ENCODE assay signal across 20 cellular contexts in genomic region chr16:88467433-88468051, GRCh38.
"Had no signal": no experiment of that assay in that cellular context is flagged by ENCODE, and none has a peak within 500 bp of the region (broad histone marks: within the 10 kb centered on the region; RNA-seq: fewer than 3 reads in every experiment).

No MANE protein-coding gene starts in this region.

- H3K4me3 Mint-ChIP-seq: activated CD8-positive, alpha-beta memory T cell treated with anti-CD3 and anti-CD28 coated beads, Interleukin-2, amount 10 ng/mL, durations not matched to agents 7 days and 5 days; activated naive CD8-positive, alpha-beta T cell treated with anti-CD3 and anti-CD28 coated beads for 36 hours; activated T-cell treated with anti-CD3 and anti-CD28 coated beads, Interleukin-2, amount 50 U/mL, for 4 hours; memory B cell; stimulated activated effector memory CD8-positive, alpha-beta T cell treated with anti-CD3 and anti-CD28 coated beads, Interleukin-12 subunit alpha, Interleukin-12 subunit beta, amount 100 ng/mL, for 72 hours; T-helper 17 cell had no signal

- H3K9me3 Mint-ChIP-seq: activated naive CD8-positive, alpha-beta T cell treated with anti-CD3 and anti-CD28 coated beads for 36 hours; activated T-cell treated with anti-CD3 and anti-CD28 coated beads, Interleukin-2, amount 50 U/mL, for 4 hours; memory B cell; stimulated activated effector memory CD8-positive, alpha-beta T cell treated with anti-CD3 and anti-CD28 coated beads, Interleukin-12 subunit alpha, Interleukin-12 subunit beta, amount 100 ng/mL, for 72 hours had no signal

- FAIRE-seq: colon, keratinocyte, TTC549 had no signal

- H3K27me3 Mint-ChIP-seq: activated CD8-positive, alpha-beta memory T cell treated with anti-CD3 and anti-CD28 coated beads, Interleukin-2, amount 10 ng/mL, durations not matched to agents 7 days and 5 days; activated naive CD8-positive, alpha-beta T cell treated with anti-CD3 and anti-CD28 coated beads for 36 hours; memory B cell; T-helper 17 cell had no signal

- ATAC-seq: activated CD8-positive, alpha-beta memory T cell treated with anti-CD3 and anti-CD28 coated beads, Interleukin-2, amount 10 ng/mL, durations not matched to agents 7 days and 5 days; activated T-cell treated with anti-CD3 and anti-CD28 coated beads, Interleukin-2, amount 50 U/mL, for 4 hours; foreskin keratinocyte; heart right ventricle; left lung; stimulated activated effector memory CD8-positive, alpha-beta T cell treated with anti-CD3 and anti-CD28 coated beads, Interleukin-12 subunit alpha, Interleukin-12 subunit beta, amount 100 ng/mL, for 72 hours; T-helper 17 cell had no signal

- H3K4me3 ChIP-seq: heart right ventricle, left lung, right atrium auricular region, smooth muscle cell, transverse colon had no signal

- H3K27ac ChIP-seq: foreskin keratinocyte, left lung, neutrophil, right atrium auricular region, transverse colon had no signal

- H3K9me3 ChIP-seq: heart right ventricle, left lung, neutrophil, right atrium auricular region, transverse colon had no signal

- H3K4me2 ChIP-seq: smooth muscle cell had no signal

- H3K27me3 ChIP-seq: foreskin keratinocyte, heart right ventricle, left lung, right atrium auricular region, transverse colon had no signal

- H3K36me3 ChIP-seq: heart right ventricle, left lung, neutrophil, right atrium auricular region, transverse colon had no signal

- H3K27ac Mint-ChIP-seq: activated CD8-positive, alpha-beta memory T cell treated with anti-CD3 and anti-CD28 coated beads, Interleukin-2, amount 10 ng/mL, durations not matched to agents 7 days and 5 days; activated naive CD8-positive, alpha-beta T cell treated with anti-CD3 and anti-CD28 coated beads for 36 hours; memory B cell; stimulated activated effector memory CD8-positive, alpha-beta T cell treated with anti-CD3 and anti-CD28 coated beads, Interleukin-12 subunit alpha, Interleukin-12 subunit beta, amount 100 ng/mL, for 72 hours had no signal

- DNase-seq: activated CD4-positive, alpha-beta T cell treated with anti-CD3 and anti-CD28 coated beads for 1 hour; activated CD4-positive, alpha-beta T cell treated with anti-CD3 and anti-CD28 coated beads, Interleukin-2, amount 50 U/mL, for 48 hours; activated CD8-positive, alpha-beta memory T cell treated with anti-CD3 and anti-CD28 coated beads, Interleukin-2, amount 10 ng/mL, durations not matched to agents 7 days and 5 days; activated gamma-delta T cell; activated naive CD8-positive, alpha-beta T cell treated with anti-CD3 and anti-CD28 coated beads for 36 hours; activated T-cell treated with anti-CD3 and anti-CD28 coated beads, Interleukin-2, amount 50 U/mL, for 4 hours; foreskin keratinocyte; heart right ventricle; left lung; posterior cingulate gyrus; T-helper 17 cell; transverse colon had no signal

- H3K4me1 ChIP-seq: foreskin keratinocyte had no signal

- H3K36me3 Mint-ChIP-seq: activated CD8-positive, alpha-beta memory T cell treated with anti-CD3 and anti-CD28 coated beads, Interleukin-2, amount 10 ng/mL, durations not matched to agents 7 days and 5 days; activated naive CD8-positive, alpha-beta T cell treated with anti-CD3 and anti-CD28 coated beads for 36 hours; memory B cell had no signal
